ENCODE assay signal across 1 cellular context in the genomic region with DNA sequence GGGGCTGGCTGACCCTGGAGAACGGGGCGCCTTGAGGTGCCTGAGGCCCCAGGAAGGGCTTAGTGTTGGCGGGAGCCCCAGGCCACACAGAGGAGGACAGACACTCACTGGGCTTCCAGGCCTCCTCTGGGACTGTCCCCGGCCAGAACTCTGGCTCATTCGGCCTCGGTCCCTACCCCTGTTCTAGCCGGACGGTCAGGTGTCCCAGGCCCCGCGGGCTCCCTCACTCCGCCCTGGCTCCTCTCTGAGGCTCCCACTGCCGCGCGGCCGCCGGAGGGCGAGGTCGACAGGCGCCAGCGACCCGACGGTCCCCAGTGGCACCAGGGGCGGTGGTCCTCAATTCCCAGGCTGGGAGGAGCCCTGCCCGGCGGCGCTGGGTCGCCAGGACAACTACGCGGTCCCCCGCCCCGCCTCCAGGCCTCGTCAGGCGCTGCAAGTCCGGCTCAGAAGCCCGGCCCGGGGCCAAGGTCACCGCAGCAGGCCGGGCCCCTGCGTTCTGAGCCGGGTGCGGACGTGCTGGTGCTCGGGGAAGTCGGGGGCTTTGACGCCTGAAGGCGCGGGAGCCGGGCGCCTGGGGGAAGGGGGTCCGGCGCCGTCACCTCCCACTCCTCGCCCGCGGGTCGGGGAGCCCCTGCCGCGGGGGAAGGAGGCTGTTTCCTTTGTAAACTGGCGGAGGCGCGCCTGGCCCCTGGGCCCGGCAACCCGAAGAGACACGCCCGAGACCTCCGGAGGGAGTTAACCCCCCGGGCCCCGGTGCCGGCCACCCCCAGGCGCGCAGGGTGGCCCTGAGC.
TF ChIP-seq lines count a peak whose summit lies in the region.

No MANE protein-coding gene starts in this region.

TF ChIP-seq in HepG2, 621 proteins besides CTCF, POLR2A, EP300 and RAD21 (continued from another document and continues in another):
- peak; percentile 68 for TF ChIP-seq PAXIP1 (CRISPR knock-in tag; conservative IDR thresholded peaks at IDR 0.05)
- TF ChIP-seq ZNF557 (CRISPR knock-in tag; IDR thresholded peaks at IDR 0.05) = peak; percentile 45; the same call in 1 of the 2 replicates
- TF ChIP-seq RCOR2 (CRISPR knock-in tag; IDR thresholded peaks at IDR 0.05) = no peak
- peak; percentile 27; the same call in 1 of the 2 replicates for TF ChIP-seq ZNF547 (CRISPR knock-in tag; IDR thresholded peaks at IDR 0.05)
- TF ChIP-seq PHF20 (CRISPR knock-in tag; IDR thresholded peaks at IDR 0.05) = 0 out of 2 replicates have a peak, but pooled peaks have one; percentile 32
- TF ChIP-seq ZBTB2 (CRISPR knock-in tag; IDR thresholded peaks at IDR 0.05; ENCODE audit: low read depth) = no peak
- TF ChIP-seq ZBTB20 (CRISPR knock-in tag; IDR thresholded peaks at IDR 0.05; ENCODE audit: borderline replicate concordance, low read depth) = peak; percentile 59; the same call in 1 of the 2 replicates
- TF ChIP-seq ZNF280D (CRISPR knock-in tag; IDR thresholded peaks at IDR 0.05) = 0 out of 2 replicates have a peak, but pooled peaks have one; percentile 30
- no peak for TF ChIP-seq ZNF282 (IDR thresholded peaks at IDR 0.05; ENCODE audit: partially characterized antibody)
- no peak for TF ChIP-seq ZNF530 (CRISPR knock-in tag; IDR thresholded peaks at IDR 0.05; ENCODE audit: low read depth)
- TF ChIP-seq MEIS1 (CRISPR knock-in tag; IDR thresholded peaks at IDR 0.05; ENCODE audit: borderline replicate concordance) = no peak
- TF ChIP-seq, protein P1, sequence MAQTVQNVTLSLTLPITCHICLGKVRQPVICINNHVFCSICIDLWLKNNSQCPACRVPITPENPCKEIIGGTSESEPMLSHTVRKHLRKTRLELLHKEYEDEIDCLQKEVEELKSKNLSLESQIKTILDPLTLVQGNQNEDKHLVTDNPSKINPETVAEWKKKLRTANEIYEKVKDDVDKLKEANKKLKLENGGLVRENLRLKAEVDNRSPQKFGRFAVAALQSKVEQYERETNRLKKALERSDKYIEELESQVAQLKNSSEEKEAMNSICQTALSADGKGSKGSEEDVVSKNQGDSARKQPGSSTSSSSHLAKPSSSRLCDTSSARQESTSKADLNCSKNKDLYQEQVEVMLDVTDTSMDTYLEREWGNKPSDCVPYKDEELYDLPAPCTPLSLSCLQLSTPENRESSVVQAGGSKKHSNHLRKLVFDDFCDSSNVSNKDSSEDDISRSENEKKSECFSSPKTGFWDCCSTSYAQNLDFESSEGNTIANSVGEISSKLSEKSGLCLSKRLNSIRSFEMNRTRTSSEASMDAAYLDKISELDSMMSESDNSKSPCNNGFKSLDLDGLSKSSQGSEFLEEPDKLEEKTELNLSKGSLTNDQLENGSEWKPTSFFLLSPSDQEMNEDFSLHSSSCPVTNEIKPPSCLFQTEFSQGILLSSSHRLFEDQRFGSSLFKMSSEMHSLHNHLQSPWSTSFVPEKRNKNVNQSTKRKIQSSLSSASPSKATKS (CRISPR knock-in tag; IDR thresholded peaks at IDR 0.05) = no peak
- no peak for TF ChIP-seq PCBP1 (IDR thresholded peaks at IDR 0.05; ENCODE audit: borderline replicate concordance, low read depth, low read length)
- no peak for TF ChIP-seq TRIM22 (IDR thresholded peaks at IDR 0.05)
- TF ChIP-seq RXRB (CRISPR knock-in tag; IDR thresholded peaks at IDR 0.05; ENCODE audit: borderline replicate concordance) = peak; percentile 46; the same call in 1 of the 2 replicates
- TF ChIP-seq, protein P2, sequence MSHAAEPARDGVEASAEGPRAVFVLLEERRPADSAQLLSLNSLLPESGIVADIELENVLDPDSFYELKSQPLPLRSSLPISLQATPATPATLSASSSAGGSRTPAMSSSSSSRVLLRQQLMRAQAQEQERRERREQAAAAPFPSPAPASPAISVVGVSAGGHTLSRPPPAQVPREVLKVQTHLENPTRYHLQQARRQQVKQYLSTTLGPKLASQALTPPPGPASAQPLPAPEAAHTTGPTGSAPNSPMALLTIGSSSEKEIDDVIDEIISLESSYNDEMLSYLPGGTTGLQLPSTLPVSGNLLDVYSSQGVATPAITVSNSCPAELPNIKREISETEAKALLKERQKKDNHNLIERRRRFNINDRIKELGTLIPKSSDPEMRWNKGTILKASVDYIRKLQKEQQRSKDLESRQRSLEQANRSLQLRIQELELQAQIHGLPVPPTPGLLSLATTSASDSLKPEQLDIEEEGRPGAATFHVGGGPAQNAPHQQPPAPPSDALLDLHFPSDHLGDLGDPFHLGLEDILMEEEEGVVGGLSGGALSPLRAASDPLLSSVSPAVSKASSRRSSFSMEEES (CRISPR knock-in tag; IDR thresholded peaks at IDR 0.05) = no peak
- TF ChIP-seq ESRRA (CRISPR knock-in tag; IDR thresholded peaks at IDR 0.05; ENCODE audit: low read depth) = 0 out of 2 replicates have a peak, but pooled peaks have one; percentile 19
- no peak for TF ChIP-seq ZBTB26 (CRISPR knock-in tag; IDR thresholded peaks at IDR 0.05; ENCODE audit: borderline replicate concordance)
- TF ChIP-seq CREB1 (IDR thresholded peaks at IDR 0.05) = peak; percentile 11; the same call in 1 of the 2 replicates
- no peak for TF ChIP-seq CREB1 (CRISPR knock-in tag; IDR thresholded peaks at IDR 0.05)
- TF ChIP-seq RNF2 (conservative IDR thresholded peaks at IDR 0.05; ENCODE audit: low read depth) = no peak
- no peak for TF ChIP-seq GABPA (IDR thresholded peaks at IDR 0.05; ENCODE audit: low read depth, low read length)
- TF ChIP-seq GABPA (CRISPR knock-in tag; IDR thresholded peaks at IDR 0.05; ENCODE audit: low read depth) = no peak
- no peak for TF ChIP-seq SMARCE1 (IDR thresholded peaks at IDR 0.05; ENCODE audit: borderline replicate concordance)
- peak; percentile 87 for TF ChIP-seq ZMAT3 (CRISPR knock-in tag; conservative IDR thresholded peaks at IDR 0.05)
- no peak for TF ChIP-seq BCLAF1 (IDR thresholded peaks at IDR 0.05)
- TF ChIP-seq, protein P3, sequence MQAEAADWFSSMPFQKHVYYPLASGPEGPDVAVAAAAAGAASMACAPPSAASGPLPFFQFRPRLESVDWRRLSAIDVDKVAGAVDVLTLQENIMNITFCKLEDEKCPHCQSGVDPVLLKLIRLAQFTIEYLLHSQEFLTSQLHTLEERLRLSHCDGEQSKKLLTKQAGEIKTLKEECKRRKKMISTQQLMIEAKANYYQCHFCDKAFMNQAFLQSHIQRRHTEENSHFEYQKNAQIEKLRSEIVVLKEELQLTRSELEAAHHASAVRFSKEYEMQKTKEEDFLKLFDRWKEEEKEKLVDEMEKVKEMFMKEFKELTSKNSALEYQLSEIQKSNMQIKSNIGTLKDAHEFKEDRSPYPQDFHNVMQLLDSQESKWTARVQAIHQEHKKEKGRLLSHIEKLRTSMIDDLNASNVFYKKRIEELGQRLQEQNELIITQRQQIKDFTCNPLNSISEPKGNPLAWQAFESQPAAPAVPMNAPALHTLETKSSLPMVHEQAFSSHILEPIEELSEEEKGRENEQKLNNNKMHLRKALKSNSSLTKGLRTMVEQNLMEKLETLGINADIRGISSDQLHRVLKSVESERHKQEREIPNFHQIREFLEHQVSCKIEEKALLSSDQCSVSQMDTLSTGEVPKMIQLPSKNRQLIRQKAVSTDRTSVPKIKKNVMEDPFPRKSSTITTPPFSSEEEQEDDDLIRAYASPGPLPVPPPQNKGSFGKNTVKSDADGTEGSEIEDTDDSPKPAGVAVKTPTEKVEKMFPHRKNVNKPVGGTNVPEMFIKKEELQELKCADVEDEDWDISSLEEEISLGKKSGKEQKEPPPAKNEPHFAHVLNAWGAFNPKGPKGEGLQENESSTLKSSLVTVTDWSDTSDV (CRISPR knock-in tag; IDR thresholded peaks at IDR 0.05) = no peak; the same call in 1 of the 2 replicates
